In the genomic region with DNA sequence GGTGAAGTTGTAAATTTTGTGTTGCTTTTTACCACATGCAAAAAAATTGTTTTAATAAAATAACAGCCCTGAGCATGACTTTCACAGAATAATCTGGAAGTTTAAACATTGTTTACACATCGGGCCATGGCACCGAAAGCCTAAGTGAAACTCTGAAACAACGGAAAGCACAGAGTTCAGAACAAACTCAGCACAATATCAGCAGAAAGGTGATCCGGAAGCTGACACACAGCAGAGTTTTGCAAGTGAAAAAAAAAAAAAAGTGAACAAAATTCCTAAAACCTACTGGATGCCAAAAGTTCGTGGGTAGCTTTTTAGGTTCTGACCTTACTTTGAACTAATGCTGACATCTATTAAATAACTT, we compare ENCODE assay signal across 10 cellular contexts. TPM values are rescaled to one million over a fixed set of nuclear protein-coding genes. Genes with fewer than 3 reads are reported as not detected.
DNase-seq lines count a peak whose midpoint lies in the region; ATAC-seq and TF ChIP-seq lines count a peak whose summit lies in the region.
"Had no signal": no experiment of that assay in that cellular context is flagged by ENCODE, and none has a peak within 500 bp of the region (broad histone marks: within the 10 kb centered on the region; RNA-seq: fewer than 3 reads in every experiment).

No MANE protein-coding gene starts in this region.

- H3K79me2 ChIP-seq in mesendoderm (ENCODE audit: control insufficient read depth, insufficient read depth, low read length) = no peaks in the 10 kb centered on the region

- H3K18ac ChIP-seq in mesendoderm (ENCODE audit: low read length) = no peak overlapping the region

- H2BK5ac ChIP-seq in mesendoderm (ENCODE audit: low read length) = no peak overlapping the region

- peak overlapping the region; percentile 53 for H3K27ac ChIP-seq in left ventricle myocardium inferior (replicated peaks)
- H3K27ac ChIP-seq in mesendoderm (ENCODE audit: low read depth, low read length) = no peak overlapping the region

- H3K4me3 ChIP-seq in left ventricle myocardium inferior (peak overlapping the region; percentile 12), mesendoderm (ENCODE audit: low read length) (no peak overlapping the region)

- H3K36me3 ChIP-seq in left ventricle myocardium inferior (peaks cover 5% of the 10 kb centered on the region), mesendoderm (ENCODE audit: control insufficient read depth, insufficient read depth, low read length) (no peaks in the 10 kb centered on the region)

- H3K27me3 ChIP-seq in left ventricle myocardium inferior (ENCODE audit: low read depth) (no peaks in the 10 kb centered on the region), mesendoderm (ENCODE audit: insufficient read depth, low read length, poor library complexity) (no peaks in the 10 kb centered on the region)

- H3K23ac ChIP-seq in mesendoderm (ENCODE audit: low read length) = no peak overlapping the region

- H2BK15ac ChIP-seq in mesendoderm (replicated peaks; ENCODE audit: low read depth) = no peak overlapping the region

- no peak overlapping the region for H3K4ac ChIP-seq in mesendoderm (ENCODE audit: low read depth, low read length)

- peaks cover 10% of the 10 kb centered on the region for H3K9me3 ChIP-seq in left ventricle myocardium inferior (replicated peaks)

- DNase-seq in left ventricle myocardium inferior (no peak), left cardiac atrium (no peak), mesendoderm (no peak), chondrocyte (ENCODE audit: low spot score) (no peak)
- DNase-seq in activated naive CD8-positive, alpha-beta T cell treated with anti-CD3 and anti-CD28 coated beads, Interleukin-2, amount 50 U/mL, for 24 hours = no peak
- no peak for DNase-seq in stimulated activated naive CD8-positive, alpha-beta T cell treated with anti-CD3 and anti-CD28 coated beads, Interleukin-15, amount 100 ng/mL, for 72 hours
- DNase-seq: NCI-H82, T-helper 9 cell had no signal

- no CpG with 5 or more reads among the region's 5 CpGs for WGBS in mesendoderm (ENCODE audit: extremely low coverage, insufficient coverage, low lambda C conversion rate)

- H3K27ac Mint-ChIP-seq in activated naive CD8-positive, alpha-beta T cell treated with anti-CD3 and anti-CD28 coated beads, Interleukin-2, amount 50 U/mL, for 24 hours = peak overlapping the region; percentile 98
- H3K27ac Mint-ChIP-seq in stimulated activated naive CD8-positive, alpha-beta T cell treated with anti-CD3 and anti-CD28 coated beads, Interleukin-15, amount 100 ng/mL, for 72 hours = peak overlapping the region; percentile 34 to 72
- no peak overlapping the region for H3K27ac Mint-ChIP-seq in chondrocyte (ENCODE audit: unreplicated experiment)

- H3K79me1 ChIP-seq in mesendoderm (ENCODE audit: low read length) = peaks cover 2% of the 10 kb centered on the region

- H3K4me2 ChIP-seq in mesendoderm (ENCODE audit: low read length) = no peak overlapping the region

- no peak overlapping the region for H4K5ac ChIP-seq in mesendoderm (ENCODE audit: low read length)

- peaks cover 90% of the 10 kb centered on the region for H3K4me1 Mint-ChIP-seq in activated naive CD8-positive, alpha-beta T cell treated with anti-CD3 and anti-CD28 coated beads, Interleukin-2, amount 50 U/mL, for 24 hours
- H3K4me1 Mint-ChIP-seq in stimulated activated naive CD8-positive, alpha-beta T cell treated with anti-CD3 and anti-CD28 coated beads, Interleukin-15, amount 100 ng/mL, for 72 hours = peaks cover 79% of the 10 kb centered on the region
- H3K4me1 Mint-ChIP-seq in chondrocyte (ENCODE audit: low read depth) = no peaks in the 10 kb centered on the region

- peaks cover 5% of the 10 kb centered on the region for H3K9me3 Mint-ChIP-seq in activated naive CD8-positive, alpha-beta T cell treated with anti-CD3 and anti-CD28 coated beads, Interleukin-2, amount 50 U/mL, for 24 hours
- H3K9me3 Mint-ChIP-seq in stimulated activated naive CD8-positive, alpha-beta T cell treated with anti-CD3 and anti-CD28 coated beads, Interleukin-15, amount 100 ng/mL, for 72 hours = peaks cover 0 to 11% of the 10 kb centered on the region in 2 donors
- peaks cover 3% of the 10 kb centered on the region for H3K9me3 Mint-ChIP-seq in chondrocyte (ENCODE audit: low read depth)

- no peak overlapping the region for H2AK5ac ChIP-seq in mesendoderm (ENCODE audit: low read length)

- intact Hi-C loops in left ventricle myocardium inferior (cut with micrococcal nuclease) (no loop called here), left cardiac atrium (cut with DNase I) (no loop called here)

- no peak overlapping the region for H4K8ac ChIP-seq in mesendoderm (ENCODE audit: low read depth, low read length)

- peaks cover 10% of the 10 kb centered on the region for H3K36me3 Mint-ChIP-seq in activated naive CD8-positive, alpha-beta T cell treated with anti-CD3 and anti-CD28 coated beads, Interleukin-2, amount 50 U/mL, for 24 hours (ENCODE audit: low read depth)
- no peaks in the 10 kb centered on the region for H3K36me3 Mint-ChIP-seq in chondrocyte (ENCODE audit: low read depth)

- H3K4me3 Mint-ChIP-seq in activated naive CD8-positive, alpha-beta T cell treated with anti-CD3 and anti-CD28 coated beads, Interleukin-2, amount 50 U/mL, for 24 hours = peak overlapping the region; percentile 77
- peak overlapping the region; percentile 77 to 78 for H3K4me3 Mint-ChIP-seq in stimulated activated naive CD8-positive, alpha-beta T cell treated with anti-CD3 and anti-CD28 coated beads, Interleukin-15, amount 100 ng/mL, for 72 hours
- H3K4me3 Mint-ChIP-seq in chondrocyte (ENCODE audit: unreplicated experiment) = no peak overlapping the region

- peaks cover 60% of the 10 kb centered on the region for H3K4me1 ChIP-seq in left ventricle myocardium inferior
- peaks cover 9% of the 10 kb centered on the region for H3K4me1 ChIP-seq in mesendoderm (ENCODE audit: control insufficient read depth, low read depth, low read length)

- H2BK120ac ChIP-seq in mesendoderm (ENCODE audit: low read depth, low read length) = no peak overlapping the region

- H3K27me3 Mint-ChIP-seq in activated naive CD8-positive, alpha-beta T cell treated with anti-CD3 and anti-CD28 coated beads, Interleukin-2, amount 50 U/mL, for 24 hours = no peaks in the 10 kb centered on the region
- H3K27me3 Mint-ChIP-seq in stimulated activated naive CD8-positive, alpha-beta T cell treated with anti-CD3 and anti-CD28 coated beads, Interleukin-15, amount 100 ng/mL, for 72 hours = no peaks in the 10 kb centered on the region
- H3K27me3 Mint-ChIP-seq in chondrocyte (ENCODE audit: low read depth) = no peaks in the 10 kb centered on the region

- TF ChIP-seq CTCF in left ventricle myocardium inferior (IDR thresholded peaks at IDR 0.05; ENCODE audit: borderline replicate concordance) = no peak
- no peak for TF ChIP-seq CTCF in chondrocyte (IDR thresholded peaks at IDR 0.05)

- no peak for ATAC-seq in left cardiac atrium
- peak; percentile 67 for ATAC-seq in HG03342 (IDR thresholded peaks at IDR 0.05; ENCODE audit: unreplicated experiment)
- no peak for ATAC-seq in activated naive CD8-positive, alpha-beta T cell treated with anti-CD3 and anti-CD28 coated beads, Interleukin-2, amount 50 U/mL, for 24 hours
- ATAC-seq in stimulated activated naive CD8-positive, alpha-beta T cell treated with anti-CD3 and anti-CD28 coated beads, Interleukin-15, amount 100 ng/mL, for 72 hours = peak; percentile 57
- no peak for ATAC-seq in HG02623 (IDR thresholded peaks at IDR 0.05; ENCODE audit: unreplicated experiment)

- H3K56ac ChIP-seq in mesendoderm (ENCODE audit: low read length) = no peak overlapping the region

- H3K9ac ChIP-seq in mesendoderm (ENCODE audit: low read length) = no peak overlapping the region

RNA-seq across cellular contexts. Expression of gene ELMO1, which starts 39.8 kb away (rescaled TPM):
- 10.0 TPM for total RNA-seq in left ventricle myocardium inferior
- total RNA-seq in left cardiac atrium = 10 to 100 TPM; 15.6 to 24.6 TPM
- 8.9 TPM for polyA plus RNA-seq in mesendoderm (2013, experiment 1 of 2)
- 9.3 TPM for polyA plus RNA-seq in mesendoderm (2013, experiment 2 of 2)
- 0.33 to 0.60 TPM (median 0.42 TPM) in 3 replicates for total RNA-seq in chondrocyte

Comparison
In these comparisons a context has a peak if more than half of its experiments do, and no peak if none do; other contexts are left out.
1. ATAC-seq: peak in HG03342 (single experiment) and stimulated activated naive CD8-positive, alpha-beta T cell treated with anti-CD3 and anti-CD28 coated beads, Interleukin-15, amount 100 ng/mL, for 72 hours (single experiment); none in left cardiac atrium (0 of 2), activated naive CD8-positive, alpha-beta T cell treated with anti-CD3 and anti-CD28 coated beads, Interleukin-2, amount 50 U/mL, for 24 hours (single experiment) and HG02623 (single experiment).